ENCODE assay signal across 18 cellular contexts in the genomic region with DNA sequence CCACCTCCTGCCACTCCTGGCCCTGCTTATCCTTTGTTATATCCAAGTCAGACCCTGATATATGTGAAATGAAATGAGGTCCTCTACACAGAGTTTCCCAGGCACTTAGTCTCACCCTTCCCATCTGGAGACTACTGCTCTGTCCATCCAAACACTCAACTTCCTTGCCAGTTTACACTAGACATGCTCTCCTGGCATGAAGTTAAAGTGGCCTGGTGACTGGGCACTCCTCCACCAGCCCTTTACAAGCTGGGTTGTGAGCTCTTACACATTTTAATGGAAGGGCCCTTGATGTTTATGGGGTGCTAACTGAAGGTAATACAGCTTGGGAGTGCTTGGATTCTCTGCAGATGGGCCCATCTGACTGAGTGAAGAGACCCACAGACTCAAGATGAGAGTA.
A peak's percentile ranks its signal among the peaks of the same experiment; 100 is the strongest.
DNase-seq lines count a peak whose midpoint lies in the region; ATAC-seq and TF ChIP-seq lines count a peak whose summit lies in the region.
"Had no signal": no experiment of that assay in that cellular context is flagged by ENCODE, and none has a peak within 500 bp of the region (broad histone marks: within the 10 kb centered on the region; RNA-seq: fewer than 3 reads in every experiment).

No MANE protein-coding gene starts in this region.

- H3K4me3 ChIP-seq in left lung (no peak overlapping the region), upper lobe of right lung (no peak overlapping the region)
- H3K4me3 ChIP-seq: A549; BLaER1 treated with 17β-estradiol and CSF1 and Interleukin-3, amounts not matched to agents 10 nM and 100 nM had no signal

- peak; percentile 48 for ATAC-seq in Right ventricle myocardium superior (ENCODE audit: poor library complexity)
- ATAC-seq in left cardiac atrium: no peak
- peak; percentile 71 for ATAC-seq in left lung
- peak; percentile 56 for ATAC-seq in upper lobe of right lung
- no peak for ATAC-seq in HG02981 (IDR thresholded peaks at IDR 0.05; ENCODE audit: unreplicated experiment)
- ATAC-seq: A549; CD8-positive, alpha-beta T cell; PC-3 had no signal

- TF ChIP-seq CTCF in left lung (IDR thresholded peaks at IDR 0.05) (no peak), upper lobe of right lung (IDR thresholded peaks at IDR 0.05) (no peak)

- DNase-seq in Right ventricle myocardium superior (no peak), left cardiac atrium (no peak), NCI-H2029 (lab: John Stamatoyannopoulos, UW) (peak; percentile 52), left lung (peak in 1 of 2 donors; percentile 63), upper lobe of right lung (no peak), GDM1 (lab: John Stamatoyannopoulos, UW) (no peak)
- DNase-seq: Calu3; CD8-positive, alpha-beta T cell; DND-41; NCI-H1417 treated with DMSO at 0.1 percent for 48 hours; NCI-H1930; NCI-H774; PC-3; RPMI8226 had no signal

- peak overlapping the region in 1 of 2 donors; percentile 28 for H3K27ac ChIP-seq in left lung
- no peak overlapping the region for H3K27ac ChIP-seq in upper lobe of right lung
- H3K27ac ChIP-seq: A549, KMS-11 had no signal

- H3K9me3 ChIP-seq in left lung (no peaks in the 10 kb centered on the region), upper lobe of right lung (no peaks in the 10 kb centered on the region)
- H3K9me3 ChIP-seq: A549 had no signal

- intact Hi-C loops in Right ventricle myocardium superior (cut with DNase I) (no loop called here), left cardiac atrium (cut with DNase I) (no loop called here), left lung (cut with DNase I) (no loop called here), upper lobe of right lung (cut with DNase I) (no loop called here)

- H3K36me3 ChIP-seq in left lung (no peaks in the 10 kb centered on the region), upper lobe of right lung (no peaks in the 10 kb centered on the region)

- H3K27me3 ChIP-seq in left lung (no peaks in the 10 kb centered on the region), upper lobe of right lung (no peaks in the 10 kb centered on the region)
- H3K27me3 ChIP-seq: BLaER1 treated with 17β-estradiol and CSF1 and Interleukin-3, amounts not matched to agents 10 nM and 100 nM had no signal

- H3K4me1 ChIP-seq in left lung (peaks cover 7 to 12% of the 10 kb centered on the region in 2 donors), upper lobe of right lung (peaks cover 6% of the 10 kb centered on the region)
- H3K4me1 ChIP-seq: A549 had no signal

Comparison
In these comparisons a context has a peak if more than half of its experiments do, and no peak if none do; other contexts are left out.
1. ATAC-seq: peak in Right ventricle myocardium superior (single experiment), left lung (single experiment) and upper lobe of right lung (single experiment); none in left cardiac atrium (0 of 2) and HG02981 (single experiment).